In genomic region chr15:93178371-93178770, GRCh38 we compare ENCODE assay signal across 1 cellular context.
TF ChIP-seq lines count a peak whose summit lies in the region.

No MANE protein-coding gene starts in this region.

TF ChIP-seq in K562, 482 proteins besides CTCF, POLR2A, EP300 and RAD21:
- TF ChIP-seq HBP1 (CRISPR knock-in tag; IDR thresholded peaks at IDR 0.05) (no peak), FOXJ3 (CRISPR knock-in tag; IDR thresholded peaks at IDR 0.05) (no peak), DMBX1 (CRISPR knock-in tag; IDR thresholded peaks at IDR 0.05; ENCODE audit: borderline replicate concordance) (no peak), NFE2L1 (tag; IDR thresholded peaks at IDR 0.05; ENCODE audit: borderline replicate concordance, low read depth) (no peak), ZNF592 (IDR thresholded peaks at IDR 0.05) (no peak), RB1 (IDR thresholded peaks at IDR 0.05; ENCODE audit: low read depth) (no peak)
